Comparison of ENCODE assay signal across 14 cellular contexts in genomic region chr16:69865701-69866100, GRCh38.
DNase-seq lines count a peak whose midpoint lies in the region; TF ChIP-seq lines count a peak whose summit lies in the region.
"Had no signal": no experiment of that assay in that cellular context is flagged by ENCODE, and none has a peak within 500 bp of the region (broad histone marks: within the 10 kb centered on the region; RNA-seq: fewer than 3 reads in every experiment).

No MANE protein-coding gene starts in this region.

- no peaks in the 10 kb centered on the region for H4K20me1 ChIP-seq in neural progenitor cell (ENCODE audit: low read depth)

- peaks cover 4% of the 10 kb centered on the region for H3K4me1 Mint-ChIP-seq in neural progenitor cell

- no peak overlapping the region for H3K4me3 ChIP-seq in SJSA1
- no peak overlapping the region for H3K4me3 ChIP-seq in fibroblast of mammary gland (ENCODE audit: control insufficient read depth, low read depth, low read length)
- H3K4me3 ChIP-seq in neural progenitor cell: no peak overlapping the region
- H3K4me3 ChIP-seq: testis had no signal

- H3F3A ChIP-seq in neural progenitor cell (ENCODE audit: low read depth): no peaks in the 10 kb centered on the region

- H3K9ac ChIP-seq in neural progenitor cell: no peak overlapping the region

- no peak overlapping the region for H3K4me3 Mint-ChIP-seq in neural progenitor cell
- H3K4me3 Mint-ChIP-seq: CD4-positive, alpha-beta memory T cell had no signal

- H3K4me1 ChIP-seq in SJSA1 (replicated peaks) (peaks cover 24% of the 10 kb centered on the region), neural progenitor cell (peaks cover 3% of the 10 kb centered on the region)

- H3K27me3 Mint-ChIP-seq in neural progenitor cell (ENCODE audit: insufficient read depth, low read depth): peaks cover 2% of the 10 kb centered on the region
- H3K27me3 Mint-ChIP-seq: CD4-positive, alpha-beta memory T cell had no signal

- no peak overlapping the region for H3K27ac Mint-ChIP-seq in neural progenitor cell

- H3K36me3 Mint-ChIP-seq in neural progenitor cell: no peaks in the 10 kb centered on the region

- H3K9me3 Mint-ChIP-seq in neural progenitor cell: no peaks in the 10 kb centered on the region
- H3K9me3 Mint-ChIP-seq: CD4-positive, alpha-beta memory T cell had no signal

- no peak overlapping the region for H2AFZ ChIP-seq in neural progenitor cell (replicated peaks)

- DNase-seq in EL: peak; percentile 85
- DNase-seq in SJSA1 (ENCODE audit: low read depth in 1 of 2, low spot score in 2 of 2): peak; percentile 61 to 70
- DNase-seq in fibroblast of mammary gland (ENCODE audit: low read depth): peak; percentile 83
- DNase-seq in neural progenitor cell (ENCODE audit: low spot score): peak; percentile 44
- DNase-seq in KG1 (lab: John Stamatoyannopoulos, UW): no peak
- DNase-seq in ureter (ENCODE audit: low spot score): no peak
- DNase-seq in GM19238 (ENCODE audit: insufficient read length, low spot score): no peak
- DNase-seq in stimulated activated CD4-positive, alpha-beta T cell treated with anti-CD3 and anti-CD28 coated beads, Interleukin-15, amount 100 ng/mL, for 24 hours: no peak
- DNase-seq: activated CD8-positive, alpha-beta memory T cell treated with anti-CD3 and anti-CD28 coated beads, Interleukin-2, amount 50 U/mL, for 48 hours; amygdala; CD4-positive, alpha-beta memory T cell; kidney; NCI-H2029; testis had no signal

- TF ChIP-seq CTCF in fibroblast of mammary gland (conservative IDR thresholded peaks at IDR 0.05; ENCODE audit: control insufficient read depth, insufficient read depth, low read depth, low read length): no peak
- no peak for TF ChIP-seq CTCF in neural progenitor cell (IDR thresholded peaks at IDR 0.05)

- no peaks in the 10 kb centered on the region for H3K79me2 ChIP-seq in neural progenitor cell (ENCODE audit: low read depth)

- H3K9me3 ChIP-seq in SJSA1 (replicated peaks) (no peaks in the 10 kb centered on the region), neural progenitor cell (ENCODE audit: low read depth) (no peaks in the 10 kb centered on the region)
- H3K9me3 ChIP-seq: testis had no signal

- H3K36me3 ChIP-seq in SJSA1 (0 out of 2 replicates have a peak, but pooled peaks cover 2% of the 10 kb centered on the region), neural progenitor cell (no peaks in the 10 kb centered on the region)

- peak overlapping the region; percentile 57 for H3K27ac ChIP-seq in SJSA1
- H3K27ac ChIP-seq in neural progenitor cell: peak overlapping the region; percentile 2
- H3K27ac ChIP-seq: testis had no signal

- H3K4me2 ChIP-seq in neural progenitor cell: no peak overlapping the region

- no peaks in the 10 kb centered on the region for H3K27me3 ChIP-seq in SJSA1 (replicated peaks)
- no peaks in the 10 kb centered on the region for H3K27me3 ChIP-seq in neural progenitor cell
- H3K27me3 ChIP-seq: testis had no signal

Comparison
In these comparisons a context has a peak if more than half of its experiments do, and no peak if none do; other contexts are left out.
1. DNase-seq: peak in EL (single experiment), SJSA1 (2 of 2), fibroblast of mammary gland (single experiment) and neural progenitor cell (single experiment); none in KG1 (single experiment), ureter (single experiment), GM19238 (single experiment) and stimulated activated CD4-positive, alpha-beta T cell treated with anti-CD3 and anti-CD28 coated beads, Interleukin-15, amount 100 ng/mL, for 24 hours (single experiment).